In genomic region chr6:52753137-52753536, GRCh38 we compare ENCODE assay signal across 11 cellular contexts. TPM values are rescaled to one million over a fixed set of nuclear protein-coding genes. Genes with fewer than 3 reads are reported as not detected.
"Had no signal": no experiment of that assay in that cellular context is flagged by ENCODE, and none has a peak within 500 bp of the region (broad histone marks: within the 10 kb centered on the region; RNA-seq: fewer than 3 reads in every experiment).

No MANE protein-coding gene starts in this region.

RNA-seq across cellular contexts. Expression of gene GSTA2, which starts 10.1 kb away (rescaled TPM):
- total RNA-seq: activated CD4-positive, alpha-beta T cell treated with anti-CD3 and anti-CD28 coated beads for 36 hours; activated CD4-positive, alpha-beta T cell treated with anti-CD3 and anti-CD28 coated beads, Interleukin-2, amount 10 ng/mL, durations not matched to agents 7 days and 5 days; activated CD8-positive, alpha-beta T cell treated with anti-CD3 and anti-CD28 coated beads, Interleukin-2, amount 10 ng/mL, durations not matched to agents 7 days and 5 days; activated naive CD8-positive, alpha-beta T cell treated with anti-CD3 and anti-CD28 coated beads, Interleukin-2, amount 10 ng/mL, durations not matched to agents 7 days and 5 days; activated T-helper 2 cell treated with anti-CD3 and anti-CD28 coated beads, Interferon-gamma antibody, Interleukin-2, Interleukin-4, amounts not matched to agents 10 μg/mL and 5 μg/mL and 100 μg/mL, durations not matched to agents 14 hours and 24 hours and 36 hours; ascending aorta; breast epithelium; OCI-LY7; SJSA1; WTC11 had no signal
- polyA plus RNA-seq: SK-N-SH had no signal

RNA-seq across cellular contexts. Expression of gene GSTA1, which starts 50.5 kb away (rescaled TPM):
- total RNA-seq: activated CD4-positive, alpha-beta T cell treated with anti-CD3 and anti-CD28 coated beads for 36 hours; activated CD4-positive, alpha-beta T cell treated with anti-CD3 and anti-CD28 coated beads, Interleukin-2, amount 10 ng/mL, durations not matched to agents 7 days and 5 days; activated CD8-positive, alpha-beta T cell treated with anti-CD3 and anti-CD28 coated beads, Interleukin-2, amount 10 ng/mL, durations not matched to agents 7 days and 5 days; activated naive CD8-positive, alpha-beta T cell treated with anti-CD3 and anti-CD28 coated beads, Interleukin-2, amount 10 ng/mL, durations not matched to agents 7 days and 5 days; activated T-helper 2 cell treated with anti-CD3 and anti-CD28 coated beads, Interferon-gamma antibody, Interleukin-2, Interleukin-4, amounts not matched to agents 10 μg/mL and 5 μg/mL and 100 μg/mL, durations not matched to agents 14 hours and 24 hours and 36 hours; OCI-LY7 had no signal
- polyA plus RNA-seq: SK-N-SH had no signal
